In the genomic region with DNA sequence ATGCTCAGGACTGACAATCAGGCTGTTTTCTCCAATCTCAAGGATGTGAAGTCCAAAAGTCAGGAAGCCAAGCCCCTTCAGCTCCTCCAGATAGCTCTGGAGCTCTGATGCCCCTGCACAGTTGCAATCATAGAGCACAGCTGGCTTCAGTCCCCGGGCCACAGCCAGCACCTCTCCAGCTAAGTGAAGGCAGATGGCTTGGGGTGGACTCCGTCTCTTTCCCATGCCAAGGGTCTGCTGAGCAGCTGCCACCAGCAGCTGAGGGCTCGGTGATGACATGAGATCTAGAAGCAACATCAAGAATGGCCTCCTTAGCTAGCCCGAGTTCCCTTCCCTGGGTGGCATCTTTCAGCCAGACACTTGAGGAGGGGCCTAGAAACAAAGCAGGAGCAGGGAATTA, we compare ENCODE assay signal across 1 cellular context.
A peak's percentile ranks its signal among the peaks of the same experiment; 100 is the strongest.
TF ChIP-seq lines count a peak whose summit lies in the region.

No MANE protein-coding gene starts in this region.

TF ChIP-seq in K562, 482 proteins besides CTCF, POLR2A, EP300 and RAD21:
- TF ChIP-seq KDM5B (IDR thresholded peaks at IDR 0.05; ENCODE audit: insufficient replicate concordance, low read depth, low read length) (peak; percentile 36), ESRRB (CRISPR knock-in tag; IDR thresholded peaks at IDR 0.05; ENCODE audit: borderline replicate concordance) (no peak), MAX (CRISPR knock-in tag; IDR thresholded peaks at IDR 0.05) (no peak), RHOXF2B (CRISPR knock-in tag; conservative IDR thresholded peaks at IDR 0.05) (no peak), RBM17 (IDR thresholded peaks at IDR 0.05; ENCODE audit: borderline replicate concordance, low read depth, low read length) (no peak), RBBP5 (IDR thresholded peaks at IDR 0.05; ENCODE audit: borderline replicate concordance, insufficient read depth, low read length, poor library complexity, severe bottlenecking) (peak; percentile 34), CBX2 (IDR thresholded peaks at IDR 0.05; ENCODE audit: insufficient read depth, low read length, poor library complexity, severe bottlenecking) (no peak)
